In the genomic region with DNA sequence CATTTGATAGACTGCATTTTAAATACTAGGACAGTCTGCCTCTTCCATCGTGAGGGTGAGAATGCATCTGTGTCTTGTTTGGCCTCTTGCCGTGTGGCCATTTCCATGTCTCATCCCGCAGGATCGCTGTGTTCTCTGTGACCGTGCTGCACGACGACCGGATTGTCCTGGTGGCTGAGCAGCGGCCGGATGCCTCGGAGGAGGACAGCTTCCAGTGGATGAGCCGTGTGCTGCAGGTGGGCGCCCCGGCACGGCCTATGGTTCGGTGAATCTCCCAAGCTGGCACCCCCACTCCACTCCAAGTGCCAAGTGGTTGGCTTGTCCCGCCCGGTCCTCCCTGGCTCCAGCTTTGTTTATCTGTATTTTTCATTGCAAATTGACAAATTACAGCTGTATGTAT, we compare ENCODE assay signal across 17 cellular contexts. TPM values are rescaled to one million over a fixed set of nuclear protein-coding genes. Genes with fewer than 3 reads are reported as not detected.
DNase-seq lines count a peak whose midpoint lies in the region; ATAC-seq and TF ChIP-seq lines count a peak whose summit lies in the region.
"Had no signal": no experiment of that assay in that cellular context is flagged by ENCODE, and none has a peak within 500 bp of the region (broad histone marks: within the 10 kb centered on the region; RNA-seq: fewer than 3 reads in every experiment).

No MANE protein-coding gene starts in this region.

- POLR2A ChIA-PET in CD8-positive, alpha-beta T cell (lab: Charles Lee) = interaction anchor here (2.0 to 3.7 kb wide), 3 partner anchors 10 to 86 kb away, joined by 8 to 66 read pairs (median 18); partner anchors contain the start of gene PRMT2
- POLR2A ChIA-PET in naive thymus-derived CD8-positive, alpha-beta T cell (lab: Charles Lee) = interaction anchor here (0.6 to 9.2 kb wide), 8 partner anchors 9 to 90 kb away, joined by 3 to 147 read pairs (median 6); no protein-coding TSS in a partner anchor

- H3K9me3 Mint-ChIP-seq in CD4-positive, CD25-positive, alpha-beta regulatory T cell = peaks cover 0 to 4% (median 0%) of the 10 kb centered on the region in 7 donors
- no peaks in the 10 kb centered on the region for H3K9me3 Mint-ChIP-seq in CD8-positive, alpha-beta T cell
- peaks cover 0 to 15% (median 2%) of the 10 kb centered on the region in 9 donors for H3K9me3 Mint-ChIP-seq in naive thymus-derived CD8-positive, alpha-beta T cell

- no peak for ATAC-seq in CD4-positive, CD25-positive, alpha-beta regulatory T cell (ENCODE audit: low read depth in 2 of 2)
- ATAC-seq in CD8-positive, alpha-beta T cell = no peak
- no peak for ATAC-seq in naive thymus-derived CD8-positive, alpha-beta T cell
- no peak for ATAC-seq in GM18858 (IDR thresholded peaks at IDR 0.05; ENCODE audit: unreplicated experiment)

- H3K9me3 ChIP-seq in CD4-positive, CD25-positive, alpha-beta regulatory T cell (ENCODE audit: control insufficient read depth in 2 of 2, low read length in 2 of 2) = no peaks in the 10 kb centered on the region
- no peaks in the 10 kb centered on the region for H3K9me3 ChIP-seq in CD8-positive, alpha-beta T cell (ENCODE audit: low read length)

- H3K27ac ChIP-seq in CD4-positive, CD25-positive, alpha-beta regulatory T cell (ENCODE audit: insufficient read depth, low read length, poor library complexity, severe bottlenecking) = peak overlapping the region; percentile 88
- H3K27ac ChIP-seq in CD8-positive, alpha-beta T cell (ENCODE audit: low read depth, low read length) = peak overlapping the region; percentile 84
- H3K27ac ChIP-seq: GM23248 had no signal

- H3K36me3 Mint-ChIP-seq in CD4-positive, CD25-positive, alpha-beta regulatory T cell = peaks cover 48% of the 10 kb centered on the region
- peaks cover 54% of the 10 kb centered on the region for H3K36me3 Mint-ChIP-seq in CD8-positive, alpha-beta T cell
- peaks cover 7 to 58% (median 36%) of the 10 kb centered on the region in 3 donors for H3K36me3 Mint-ChIP-seq in naive thymus-derived CD8-positive, alpha-beta T cell

- TF ChIP-seq CTCF in CD8-positive, alpha-beta T cell (IDR thresholded peaks at IDR 0.05) = no peak

- no peaks in the 10 kb centered on the region for H3K27me3 Mint-ChIP-seq in CD4-positive, CD25-positive, alpha-beta regulatory T cell
- H3K27me3 Mint-ChIP-seq in CD8-positive, alpha-beta T cell (ENCODE audit: low read depth) = no peaks in the 10 kb centered on the region
- H3K27me3 Mint-ChIP-seq in naive thymus-derived CD8-positive, alpha-beta T cell = no peaks in the 10 kb centered on the region

- H3K4me1 Mint-ChIP-seq in CD4-positive, CD25-positive, alpha-beta regulatory T cell = peaks cover 29 to 68% (median 50%) of the 10 kb centered on the region in 4 donors
- peaks cover 69% of the 10 kb centered on the region for H3K4me1 Mint-ChIP-seq in CD8-positive, alpha-beta T cell (ENCODE audit: low read depth)
- peaks cover 38 to 91% (median 74%) of the 10 kb centered on the region in 4 donors for H3K4me1 Mint-ChIP-seq in naive thymus-derived CD8-positive, alpha-beta T cell

- intact Hi-C loops in CD8-positive, alpha-beta T cell (cut with DNase I, micrococcal nuclease) = loop anchor here (1.0 to 5.0 kb wide), 4 partner anchors 10 to 127 kb away; partner anchors contain the start of gene DIP2A (in 1 of the 2)

- H3K36me3 ChIP-seq in CD4-positive, CD25-positive, alpha-beta regulatory T cell (ENCODE audit: control insufficient read depth, insufficient read depth, low read length) = peaks cover 39% of the 10 kb centered on the region
- H3K36me3 ChIP-seq in CD8-positive, alpha-beta T cell (ENCODE audit: insufficient read depth, low read length) = peaks cover 20% of the 10 kb centered on the region

- no peaks in the 10 kb centered on the region for H3K27me3 ChIP-seq in CD4-positive, CD25-positive, alpha-beta regulatory T cell (ENCODE audit: control insufficient read depth, insufficient read depth, low read length)
- H3K27me3 ChIP-seq in CD8-positive, alpha-beta T cell (ENCODE audit: insufficient read depth, low read length) = no peaks in the 10 kb centered on the region

- peak overlapping the region; percentile 51 to 99 (median 96) for H3K27ac Mint-ChIP-seq in CD4-positive, CD25-positive, alpha-beta regulatory T cell
- peak overlapping the region; percentile 99 for H3K27ac Mint-ChIP-seq in CD8-positive, alpha-beta T cell
- H3K27ac Mint-ChIP-seq in naive thymus-derived CD8-positive, alpha-beta T cell = peak overlapping the region; percentile 91 to 100 (median 99)

- CTCF ChIA-PET in CD8-positive, alpha-beta T cell (lab: Charles Lee) = interaction anchor here (1.0 to 3.0 kb wide), 3 partner anchors 10 to 79 kb away, joined by 3 to 17 read pairs (median 4); no protein-coding TSS in a partner anchor

- peaks cover 50% of the 10 kb centered on the region for H3K4me1 ChIP-seq in CD4-positive, CD25-positive, alpha-beta regulatory T cell (ENCODE audit: control insufficient read depth, insufficient read depth, low read length, poor library complexity, severe bottlenecking)
- peaks cover 79% of the 10 kb centered on the region for H3K4me1 ChIP-seq in CD8-positive, alpha-beta T cell (ENCODE audit: insufficient read depth, low read length)

- H3K4me3 Mint-ChIP-seq in CD4-positive, CD25-positive, alpha-beta regulatory T cell = peak overlapping the region in 1 of 4 donors; percentile 71
- no peak overlapping the region for H3K4me3 Mint-ChIP-seq in CD8-positive, alpha-beta T cell
- H3K4me3 Mint-ChIP-seq in naive thymus-derived CD8-positive, alpha-beta T cell = peak overlapping the region in 1 of 10 donors; percentile 87

- DNase-seq in CD4-positive, CD25-positive, alpha-beta regulatory T cell = no peak
- no peak for DNase-seq in CD8-positive, alpha-beta T cell
- DNase-seq in ecto neural progenitor cell (ENCODE audit: low spot score) (peak; percentile 45), hypothalamus (lab: John Stamatoyannopoulos, UW) (no peak)
- no peak for DNase-seq in naive thymus-derived CD8-positive, alpha-beta T cell
- no peak for DNase-seq in stimulated activated CD4-positive, alpha-beta T cell treated with anti-CD3 and anti-CD28 coated beads, Interleukin-12 subunit alpha, Interleukin-12 subunit beta, amount 100 ng/mL, for 4 hours
- DNase-seq in activated naive CD4-positive, alpha-beta T cell (lab: John Stamatoyannopoulos, UW) = no peak
- DNase-seq: ACHN, DMS153, GM23248, IMR-90, NCI-H1436, NCI-H2029 treated with DMSO at 0.1 percent for 48 hours, NCI-H510A, SHP77 had no signal

- H3K4me3 ChIP-seq in CD4-positive, CD25-positive, alpha-beta regulatory T cell (ENCODE audit: low read depth, low read length) = no peak overlapping the region
- no peak overlapping the region for H3K4me3 ChIP-seq in CD8-positive, alpha-beta T cell (ENCODE audit: low read depth, low read length)
- H3K4me3 ChIP-seq: GM23248 had no signal

RNA-seq across cellular contexts. Expression of gene S100B, which starts 55.2 kb away (rescaled TPM):
- not detected for total RNA-seq in CD4-positive, CD25-positive, alpha-beta regulatory T cell
- under 1 TPM in 1 of 4 donors, not detected in 3; 0.54 TPM for polyA plus RNA-seq in CD4-positive, CD25-positive, alpha-beta regulatory T cell
- total RNA-seq in CD8-positive, alpha-beta T cell = 10 to 100 TPM; 26.9 to 27.1 TPM
- 10 to 100 TPM; 73.4 to 73.5 TPM for total RNA-seq in naive thymus-derived CD8-positive, alpha-beta T cell
- polyA plus RNA-seq in naive thymus-derived CD8-positive, alpha-beta T cell = 100 to 1,000 TPM in 2 of 3 donors, 10 to 100 TPM in 1; 92.4 to 271 (median 227) TPM
- total RNA-seq: GM23248, HT-29 had no signal
- polyA plus RNA-seq: GM23248 had no signal

Comparison
In these comparisons a context has a peak if more than half of its experiments do, and no peak if none do; other contexts are left out.
1. RNA of gene S100B, which starts 55.2 kb away (total RNA-seq): 73.4 to 73.5 TPM in naive thymus-derived CD8-positive, alpha-beta T cell and 26.9 to 27.1 TPM in CD8-positive, alpha-beta T cell; not detected in CD4-positive, CD25-positive, alpha-beta regulatory T cell (single experiment); every median in the first group is over 10 times any median in the second.
2. Peak in every context shown above with its lines, with median percentiles within 50 percentile points of each other: H3K27ac Mint-ChIP-seq.